15 cellular contexts compared by ENCODE assay signal in genomic region chr17:64213995-64214507, GRCh38. TPM values are rescaled to one million over a fixed set of nuclear protein-coding genes. Genes with fewer than 3 reads are reported as not detected.
DNase-seq lines count a peak whose midpoint lies in the region; ATAC-seq and TF ChIP-seq lines count a peak whose summit lies in the region.
"Had no signal": no experiment of that assay in that cellular context is flagged by ENCODE, and none has a peak within 500 bp of the region (broad histone marks: within the 10 kb centered on the region; RNA-seq: fewer than 3 reads in every experiment).

No MANE protein-coding gene starts in this region.

- DNase-seq in DMS 273 (lab: John Stamatoyannopoulos, UW; ENCODE audit: unreplicated experiment) (peak; percentile 82), NCI-H1694 treated with DMSO at 0.1 percent for 48 hours (lab: John Stamatoyannopoulos, UW) (peak; percentile 93), WERI-Rb-1 (no peak), left colon (peak in 1 of 2 donors; percentile 9), NCI-H748 (lab: John Stamatoyannopoulos, UW; ENCODE audit: unreplicated experiment) (no peak), activated gamma-delta T cell treated with Interleukin-2 at 50 U/mL for 16 hours (no peak), esophagus muscularis mucosa (ENCODE audit: extremely low spot score) (no peak)
- DNase-seq: activated CD4-positive, alpha-beta T cell treated with anti-CD3 and anti-CD28 coated beads, Interleukin-2, amount 50 U/mL, for 1 hour; activated T-cell treated with anti-CD3 and anti-CD28 coated beads, Interleukin-2, amount 50 U/mL, for 48 hours; Peyer's patch; stimulated activated CD4-positive, alpha-beta T cell treated with anti-CD3 and anti-CD28 coated beads, Interleukin-4, amount 100 ng/mL, for 24 hours had no signal

- H3K27ac ChIP-seq in WERI-Rb-1 (no peak overlapping the region; the same call in 1 of the 2 replicates), esophagus muscularis mucosa (replicated peaks in 1 of 4) (no peak overlapping the region)
- H3K27ac ChIP-seq: HL-60, Peyer's patch had no signal

- peak; percentile 28 for ATAC-seq in left colon
- ATAC-seq in GM18505 (IDR thresholded peaks at IDR 0.05; ENCODE audit: unreplicated experiment) = no peak
- ATAC-seq: sciatic nerve; stimulated activated effector memory CD8-positive, alpha-beta T cell treated with anti-CD3 and anti-CD28 coated beads, Interleukin-12 subunit alpha, Interleukin-12 subunit beta, amount 100 ng/mL, for 72 hours had no signal

- TF ChIP-seq CTCF in WERI-Rb-1 (IDR thresholded peaks at IDR 0.05; ENCODE audit: low read depth, low read length) (0 out of 2 replicates have a peak, but pooled peaks have one; percentile 7), esophagus muscularis mucosa (IDR thresholded peaks at IDR 0.05) (no peak)

- intact Hi-C loops in left colon (cut with DNase I, micrococcal nuclease) = no loop called here
- intact Hi-C loops in esophagus muscularis mucosa (cut with DNase I) = no loop called here

- no peaks in the 10 kb centered on the region for H3K27me3 ChIP-seq in WERI-Rb-1 (ENCODE audit: insufficient read depth, low read depth, severe bottlenecking)
- H3K27me3 ChIP-seq in esophagus muscularis mucosa = no peaks in the 10 kb centered on the region
- H3K27me3 ChIP-seq: Peyer's patch had no signal

- H3K36me3 ChIP-seq in WERI-Rb-1 (peaks cover 40% of the 10 kb centered on the region), esophagus muscularis mucosa (peaks cover 0 to 26% (median 22%) of the 10 kb centered on the region in 4 donors)

- H3K9me3 ChIP-seq in WERI-Rb-1 (ENCODE audit: severe bottlenecking) (peaks cover 4% of the 10 kb centered on the region), esophagus muscularis mucosa (no peaks in the 10 kb centered on the region)
- H3K9me3 ChIP-seq: Peyer's patch had no signal

- H3K4me1 ChIP-seq in esophagus muscularis mucosa = peaks cover 28 to 43% (median 38%) of the 10 kb centered on the region in 4 donors

- TF ChIP-seq EP300 in esophagus muscularis mucosa (IDR thresholded peaks at IDR 0.05) = no peak

- WGBS in esophagus muscularis mucosa = 91% methylated on average over 13 of the region's 13 CpGs

- no peak for TF ChIP-seq POLR2A in GM18505 (IDR thresholded peaks at IDR 0.05; ENCODE audit: borderline replicate concordance, extremely low read depth, insufficient read depth, insufficient read length)
- no peak for TF ChIP-seq POLR2A in esophagus muscularis mucosa (IDR thresholded peaks at IDR 0.05; ENCODE audit: low read depth)

- no peak overlapping the region for H3K4me3 ChIP-seq in WERI-Rb-1 (ENCODE audit: low read depth, low read length)
- H3K4me3 ChIP-seq in esophagus muscularis mucosa = no peak overlapping the region
- H3K4me3 ChIP-seq: Peyer's patch had no signal

RNA-seq across cellular contexts. Expression of gene TEX2, which starts 49.0 kb away (rescaled TPM):
- total RNA-seq in left colon (10 to 100 TPM; 32.9 to 36.4 TPM), esophagus muscularis mucosa (10 to 100 TPM; 32.6 to 58.7 (median 46.1) TPM)

Comparison
In these comparisons a context has a peak if more than half of its experiments do, and no peak if none do; other contexts are left out.
1. DNase-seq: peak in DMS 273 (single experiment) and NCI-H1694 treated with DMSO at 0.1 percent for 48 hours (single experiment); none in WERI-Rb-1 (single experiment), NCI-H748 (single experiment), activated gamma-delta T cell treated with Interleukin-2 at 50 U/mL for 16 hours (single experiment) and esophagus muscularis mucosa (single experiment).